1 cellular context compared by ENCODE assay signal in genomic region chr11:79062814-79063762, GRCh38.
A peak's percentile ranks its signal among the peaks of the same experiment; 100 is the strongest.
TF ChIP-seq lines count a peak whose summit lies in the region.

No MANE protein-coding gene starts in this region.

TF ChIP-seq in SK-N-SH, 30 proteins besides CTCF, POLR2A, EP300 and RAD21 (continued from another document):
- TF ChIP-seq PBX3 (IDR thresholded peaks at IDR 0.05), result no peak
- TF ChIP-seq YY1 (IDR thresholded peaks at IDR 0.05; ENCODE audit: low read depth), result no peak
- TF ChIP-seq IRF3 (IDR thresholded peaks at IDR 0.05; ENCODE audit: low read depth, low read length), result no peak
- TF ChIP-seq CHD2 (IDR thresholded peaks at IDR 0.05; ENCODE audit: low read length, partially characterized antibody), result no peak
- TF ChIP-seq SMC3 (IDR thresholded peaks at IDR 0.05; ENCODE audit: low read depth, low read length), result peak; percentile 68
- no peak for TF ChIP-seq NRF1 (IDR thresholded peaks at IDR 0.05; ENCODE audit: low read depth, low read length)
- 0 out of 2 replicates have a peak, but pooled peaks have one; percentile 4 for TF ChIP-seq TCF12 (IDR thresholded peaks at IDR 0.05)
- TF ChIP-seq USF1 (IDR thresholded peaks at IDR 0.05; ENCODE audit: borderline replicate concordance, low read depth), result no peak
